Comparison of ENCODE assay signal across 2 cellular contexts in the genomic region with DNA sequence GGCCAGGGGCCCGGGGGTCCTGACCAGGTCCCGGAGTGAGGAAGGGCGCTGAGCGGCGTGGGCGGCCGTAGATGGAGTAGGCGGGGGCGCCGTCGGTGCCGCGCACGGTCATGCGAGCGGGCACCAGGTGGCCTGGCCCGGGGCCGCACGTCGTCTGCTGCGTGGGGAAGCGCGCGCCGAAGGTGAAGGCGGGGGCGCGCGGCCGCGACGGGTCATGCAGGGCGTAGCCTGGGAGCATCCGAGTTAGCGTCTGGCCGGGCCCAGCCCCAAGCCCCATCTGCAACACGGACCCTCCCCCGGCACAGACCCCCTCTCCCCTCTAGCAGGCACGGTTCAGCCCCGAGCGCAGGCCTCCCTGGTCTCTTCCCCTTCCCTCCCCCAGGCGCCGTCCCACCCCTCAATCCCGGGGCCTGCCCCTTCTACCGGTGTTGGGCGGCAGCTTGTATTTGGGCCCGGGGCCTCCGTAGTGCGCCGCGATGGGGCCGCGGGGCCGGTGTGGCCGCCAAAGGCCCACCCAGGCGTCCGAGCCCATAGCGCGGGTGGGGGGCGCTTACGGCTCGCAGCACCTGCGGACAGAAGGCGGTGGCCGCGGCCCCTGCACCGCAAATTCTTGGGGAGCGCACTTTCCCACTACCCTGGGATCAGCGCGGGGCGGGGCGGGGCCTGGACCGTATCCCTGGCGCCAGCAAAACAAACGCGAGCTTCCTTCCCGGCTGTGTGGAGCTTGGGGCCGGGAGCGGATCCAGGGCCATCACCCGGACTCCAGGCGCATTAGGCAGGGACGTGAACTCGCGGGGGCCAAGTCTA.
TF ChIP-seq lines count a peak whose summit lies in the region.

No MANE protein-coding gene starts in this region.

TF ChIP-seq in Ishikawa, 13 proteins besides CTCF, POLR2A, EP300 and RAD21 (continued from another document):
- TF ChIP-seq TEAD4 (IDR thresholded peaks at IDR 0.05) = no peak
- peak; percentile 37 for TF ChIP-seq ZBTB7A (IDR thresholded peaks at IDR 0.05; ENCODE audit: low read depth)
- no peak for TF ChIP-seq CREB1 (IDR thresholded peaks at IDR 0.05; ENCODE audit: low read depth)
- TF ChIP-seq CEBPB (IDR thresholded peaks at IDR 0.05) = no peak
- no peak for TF ChIP-seq TCF12 (IDR thresholded peaks at IDR 0.05; ENCODE audit: low read depth)
- TF ChIP-seq FOXM1 (IDR thresholded peaks at IDR 0.05; ENCODE audit: borderline replicate concordance, low read depth) = no peak
- no peak for TF ChIP-seq YY1 (IDR thresholded peaks at IDR 0.05; ENCODE audit: low read depth)
- TF ChIP-seq MAX (IDR thresholded peaks at IDR 0.05) = 0 out of 2 replicates have a peak, but pooled peaks have one; percentile 12

TF ChIP-seq in liver, 16 proteins besides CTCF, POLR2A, EP300 and RAD21 (continued from another document):
- TF ChIP-seq MAX (IDR thresholded peaks at IDR 0.05) = no peak
